In the genomic region with DNA sequence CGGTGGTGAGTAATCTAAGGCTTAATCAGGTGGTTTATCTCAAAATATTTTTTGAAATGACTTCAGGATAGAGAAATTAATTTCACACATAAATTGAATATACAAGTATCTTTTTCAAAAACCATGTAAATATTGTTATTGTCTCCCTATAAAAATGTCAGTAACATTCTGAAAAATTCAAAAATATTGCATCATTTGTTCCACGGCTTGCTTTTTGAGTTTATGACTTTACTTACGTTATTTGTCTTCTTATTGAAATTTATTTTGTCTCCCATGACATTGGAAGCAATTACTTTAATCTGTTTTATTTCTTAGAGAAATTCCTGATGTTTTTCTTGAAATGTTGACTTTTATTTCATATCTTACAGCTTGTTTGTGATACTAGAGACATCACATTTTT, we compare ENCODE assay signal across 32 cellular contexts.
"Had no signal": no experiment of that assay in that cellular context is flagged by ENCODE, and none has a peak within 500 bp of the region (broad histone marks: within the 10 kb centered on the region; RNA-seq: fewer than 3 reads in every experiment).

No MANE protein-coding gene starts in this region.

- ATAC-seq: activated CD4-positive, CD25-positive, alpha-beta regulatory T cell treated with anti-CD3 and anti-CD28 coated beads, Interleukin-2, amount 50 U/mL, for 24 hours; activated CD8-positive, alpha-beta memory T cell treated with anti-CD3 and anti-CD28 coated beads, Interleukin-2, amount 10 ng/mL, durations not matched to agents 7 days and 5 days; activated CD8-positive, alpha-beta T cell treated with anti-CD3 and anti-CD28 coated beads, Interleukin-2, amount 10 ng/mL, durations not matched to agents 7 days and 5 days; activated naive CD8-positive, alpha-beta T cell treated with anti-CD3 and anti-CD28 coated beads, Interleukin-2, amount 50 U/mL, for 24 hours; body of pancreas; esophagus mucosa; foreskin keratinocyte; gastroesophageal sphincter; heart right ventricle; T-helper 17 cell had no signal

- H3K4me3 ChIP-seq: adrenal gland, body of pancreas, colonic mucosa, gastroesophageal sphincter, heart right ventricle had no signal

- H3K27me3 ChIP-seq: adrenal gland, body of pancreas, colonic mucosa, foreskin keratinocyte, gastroesophageal sphincter, heart right ventricle had no signal

- H3K4me1 ChIP-seq: adrenal gland, body of pancreas, colonic mucosa, gastroesophageal sphincter, heart right ventricle had no signal

- H3K9me3 ChIP-seq: adrenal gland, body of pancreas, colonic mucosa, gastroesophageal sphincter, heart right ventricle had no signal

- H3K36me3 ChIP-seq: adrenal gland, colonic mucosa, gastroesophageal sphincter, heart right ventricle, WERI-Rb-1 had no signal

- H3K36me3 Mint-ChIP-seq: activated CD4-positive, alpha-beta memory T cell treated with anti-CD3 and anti-CD28 coated beads for 36 hours; activated CD8-positive, alpha-beta memory T cell treated with anti-CD3 and anti-CD28 coated beads, Interleukin-2, amount 10 ng/mL, durations not matched to agents 7 days and 5 days; activated naive CD4-positive, alpha-beta T cell treated with anti-CD3 and anti-CD28 coated beads, Interleukin-2, amount 50 U/mL, for 24 hours; activated naive CD8-positive, alpha-beta T cell treated with anti-CD3 and anti-CD28 coated beads for 36 hours had no signal

- DNase-seq: activated B cell treated with CpG ODN at 0.5 μM for 24 hours; activated CD4-positive, alpha-beta memory T cell treated with anti-CD3 and anti-CD28 coated beads for 36 hours; activated CD4-positive, alpha-beta T cell treated with anti-CD3 and anti-CD28 coated beads for 48 hours; activated CD8-positive, alpha-beta memory T cell treated with anti-CD3 and anti-CD28 coated beads, Interleukin-2, amount 10 ng/mL, durations not matched to agents 7 days and 5 days; activated CD8-positive, alpha-beta memory T cell treated with anti-CD3 and anti-CD28 coated beads, Interleukin-2, amount 50 U/mL, for 4 hours; activated CD8-positive, alpha-beta T cell treated with anti-CD3 and anti-CD28 coated beads, Interleukin-2, amount 10 ng/mL, durations not matched to agents 7 days and 5 days; activated effector memory CD4-positive, alpha-beta T cell treated with anti-CD3 and anti-CD28 coated beads, Interleukin-2, amount 50 U/mL, for 16 hours; activated naive CD4-positive, alpha-beta T cell treated with anti-CD3 and anti-CD28 coated beads for 36 hours; activated naive CD8-positive, alpha-beta T cell treated with anti-CD3 and anti-CD28 coated beads for 36 hours; activated naive CD8-positive, alpha-beta T cell treated with anti-CD3 and anti-CD28 coated beads, Interleukin-2, amount 50 U/mL, for 24 hours; activated T-cell treated with anti-CD3 and anti-CD28 coated beads, Interleukin-2, amount 50 U/mL, for 1 hour; activated T-cell treated with anti-CD3 and anti-CD28 coated beads, Interleukin-2, amount 50 U/mL, for 48 hours; adrenal gland; amygdala; aorta; body of pancreas; caudate nucleus; colonic mucosa; effector CD8-positive, alpha-beta T cell; foreskin keratinocyte; heart right ventricle; T-helper 1 cell; T-helper 17 cell; T1000; WERI-Rb-1 had no signal

- H3K9me3 Mint-ChIP-seq: activated B cell treated with CpG ODN at 0.5 μM for 24 hours; activated CD4-positive, alpha-beta memory T cell treated with anti-CD3 and anti-CD28 coated beads for 36 hours; activated naive CD4-positive, alpha-beta T cell treated with anti-CD3 and anti-CD28 coated beads for 36 hours; activated naive CD4-positive, alpha-beta T cell treated with anti-CD3 and anti-CD28 coated beads, Interleukin-2, amount 50 U/mL, for 24 hours; activated naive CD8-positive, alpha-beta T cell treated with anti-CD3 and anti-CD28 coated beads for 36 hours; activated naive CD8-positive, alpha-beta T cell treated with anti-CD3 and anti-CD28 coated beads, Interleukin-2, amount 50 U/mL, for 24 hours; activated T-helper 1 cell treated with anti-CD3 and anti-CD28 coated beads, Interleukin-12 subunit alpha, Interleukin-12 subunit beta, Interleukin-2, Interleukin-4 antibody, amounts not matched to agents 30 ng/mL and 10 ng/mL and 1 ng/mL, durations not matched to agents 14 hours and 24 hours and 36 hours; activated T-helper 2 cell treated with anti-CD3 and anti-CD28 coated beads, Interferon-gamma antibody, Interleukin-2, Interleukin-4, amounts not matched to agents 10 μg/mL and 5 μg/mL and 100 μg/mL, durations not matched to agents 14 hours and 24 hours and 36 hours; T-helper 2 cell treated with Interferon-gamma antibody and Interleukin-4, amounts not matched to agents 5 μg/mL and 100 μg/mL, for 36 hours had no signal

- H3K27ac ChIP-seq: adrenal gland, body of pancreas, colonic mucosa, foreskin keratinocyte, gastroesophageal sphincter, heart right ventricle, WERI-Rb-1 had no signal

- H3K4me1 Mint-ChIP-seq: activated B cell treated with CpG ODN at 0.5 μM for 24 hours; activated CD8-positive, alpha-beta memory T cell treated with anti-CD3 and anti-CD28 coated beads, Interleukin-2, amount 10 ng/mL, durations not matched to agents 7 days and 5 days; activated naive CD4-positive, alpha-beta T cell treated with anti-CD3 and anti-CD28 coated beads, Interleukin-2, amount 50 U/mL, for 24 hours; activated naive CD8-positive, alpha-beta T cell treated with anti-CD3 and anti-CD28 coated beads for 36 hours; activated naive CD8-positive, alpha-beta T cell treated with anti-CD3 and anti-CD28 coated beads, Interleukin-2, amount 50 U/mL, for 24 hours; T-helper 17 cell had no signal

- H3K27me3 Mint-ChIP-seq: activated CD4-positive, alpha-beta memory T cell treated with anti-CD3 and anti-CD28 coated beads for 36 hours; activated CD8-positive, alpha-beta memory T cell treated with anti-CD3 and anti-CD28 coated beads, Interleukin-2, amount 10 ng/mL, durations not matched to agents 7 days and 5 days; activated naive CD4-positive, alpha-beta T cell treated with anti-CD3 and anti-CD28 coated beads, Interleukin-2, amount 50 U/mL, for 24 hours; activated naive CD8-positive, alpha-beta T cell treated with anti-CD3 and anti-CD28 coated beads for 36 hours; activated naive CD8-positive, alpha-beta T cell treated with anti-CD3 and anti-CD28 coated beads, Interleukin-2, amount 50 U/mL, for 24 hours; T-helper 17 cell had no signal

- H3K27ac Mint-ChIP-seq: activated B cell treated with CpG ODN at 0.5 μM for 24 hours; activated CD4-positive, alpha-beta memory T cell treated with anti-CD3 and anti-CD28 coated beads for 36 hours; activated CD8-positive, alpha-beta memory T cell treated with anti-CD3 and anti-CD28 coated beads, Interleukin-2, amount 10 ng/mL, durations not matched to agents 7 days and 5 days; activated CD8-positive, alpha-beta T cell treated with anti-CD3 and anti-CD28 coated beads, Interleukin-2, amount 10 ng/mL, durations not matched to agents 7 days and 5 days; activated naive CD4-positive, alpha-beta T cell treated with anti-CD3 and anti-CD28 coated beads for 36 hours; activated naive CD4-positive, alpha-beta T cell treated with anti-CD3 and anti-CD28 coated beads, Interleukin-2, amount 50 U/mL, for 24 hours; activated naive CD8-positive, alpha-beta T cell treated with anti-CD3 and anti-CD28 coated beads for 36 hours; activated naive CD8-positive, alpha-beta T cell treated with anti-CD3 and anti-CD28 coated beads, Interleukin-2, amount 50 U/mL, for 24 hours; activated T-helper 1 cell treated with anti-CD3 and anti-CD28 coated beads, Interleukin-12 subunit alpha, Interleukin-12 subunit beta, Interleukin-2, Interleukin-4 antibody, amounts not matched to agents 30 ng/mL and 10 ng/mL and 1 ng/mL, durations not matched to agents 14 hours and 24 hours and 36 hours; activated T-helper 2 cell treated with anti-CD3 and anti-CD28 coated beads, Interferon-gamma antibody, Interleukin-2, Interleukin-4, amounts not matched to agents 10 μg/mL and 5 μg/mL and 100 μg/mL, durations not matched to agents 14 hours and 24 hours and 36 hours; T-helper 17 cell; T-helper 2 cell treated with Interferon-gamma antibody and Interleukin-4, amounts not matched to agents 5 μg/mL and 100 μg/mL, for 36 hours had no signal

- H3K4me3 Mint-ChIP-seq: activated B cell treated with CpG ODN at 0.5 μM for 24 hours; activated CD4-positive, alpha-beta memory T cell treated with anti-CD3 and anti-CD28 coated beads for 36 hours; activated CD8-positive, alpha-beta memory T cell treated with anti-CD3 and anti-CD28 coated beads, Interleukin-2, amount 10 ng/mL, durations not matched to agents 7 days and 5 days; activated CD8-positive, alpha-beta T cell treated with anti-CD3 and anti-CD28 coated beads, Interleukin-2, amount 10 ng/mL, durations not matched to agents 7 days and 5 days; activated naive CD4-positive, alpha-beta T cell treated with anti-CD3 and anti-CD28 coated beads for 36 hours; activated naive CD4-positive, alpha-beta T cell treated with anti-CD3 and anti-CD28 coated beads, Interleukin-2, amount 50 U/mL, for 24 hours; activated naive CD8-positive, alpha-beta T cell treated with anti-CD3 and anti-CD28 coated beads for 36 hours; activated naive CD8-positive, alpha-beta T cell treated with anti-CD3 and anti-CD28 coated beads, Interleukin-2, amount 50 U/mL, for 24 hours; activated T-helper 1 cell treated with anti-CD3 and anti-CD28 coated beads, Interleukin-12 subunit alpha, Interleukin-12 subunit beta, Interleukin-2, Interleukin-4 antibody, amounts not matched to agents 30 ng/mL and 10 ng/mL and 1 ng/mL, durations not matched to agents 14 hours and 24 hours and 36 hours; T-helper 17 cell; T-helper 2 cell treated with Interferon-gamma antibody and Interleukin-4, amounts not matched to agents 5 μg/mL and 100 μg/mL, for 36 hours had no signal
